8 cellular contexts compared by ENCODE assay signal in the genomic region with DNA sequence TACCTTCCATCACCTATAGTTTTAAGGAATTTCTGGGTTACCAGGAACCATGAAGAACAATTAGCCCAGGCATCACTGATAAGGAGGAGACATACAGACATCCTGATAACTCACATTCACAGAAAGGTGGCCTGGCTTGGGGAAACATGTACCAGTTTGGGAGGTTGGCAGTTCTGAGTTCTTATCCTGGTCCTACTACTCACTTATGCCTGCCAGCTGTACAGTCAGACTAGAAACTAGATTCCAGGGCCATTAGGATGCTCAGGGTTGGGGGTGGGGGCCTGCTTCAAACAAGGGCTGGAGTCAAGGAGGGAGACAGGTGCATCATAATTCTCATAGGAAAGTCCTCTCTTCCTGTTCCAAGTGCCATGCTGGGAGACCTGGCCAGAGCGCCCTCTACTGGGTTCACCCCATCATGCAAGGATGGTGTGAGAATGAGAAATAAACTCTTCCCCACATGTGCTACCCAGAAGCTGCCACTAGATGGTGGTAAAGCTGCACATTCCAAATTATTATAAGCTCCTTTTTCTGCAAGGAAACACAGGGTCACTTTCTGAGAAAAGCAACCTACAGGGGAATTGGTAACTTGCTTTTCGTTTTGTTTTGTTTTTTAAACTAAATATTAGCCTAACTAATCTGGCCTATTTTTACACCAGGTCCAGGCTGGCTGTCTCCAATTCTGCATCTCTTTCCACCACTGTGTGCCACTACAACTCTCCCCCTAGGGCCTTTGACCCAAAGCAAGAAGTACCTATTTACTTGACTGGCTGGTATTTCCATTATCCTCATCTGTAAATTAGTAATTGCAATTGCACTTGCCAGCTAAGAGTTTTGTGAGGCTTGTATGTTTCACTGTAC. TPM values are rescaled to one million over a fixed set of nuclear protein-coding genes. Genes with fewer than 3 reads are reported as not detected.
DNase-seq lines count a peak whose midpoint lies in the region; ATAC-seq, FAIRE-seq and TF ChIP-seq lines count a peak whose summit lies in the region.

No MANE protein-coding gene starts in this region.

- no peaks in the 10 kb centered on the region for H3K4me1 ChIP-seq in parathyroid adenoma

- ATAC-seq in GM21825 (IDR thresholded peaks at IDR 0.05; ENCODE audit: unreplicated experiment) (no peak), GM18511 (IDR thresholded peaks at IDR 0.05; ENCODE audit: unreplicated experiment) (no peak)

- H3K36me3 ChIP-seq in parathyroid adenoma (ENCODE audit: control insufficient read depth, insufficient read depth, low read length), result no peaks in the 10 kb centered on the region

- no peaks in the 10 kb centered on the region for H3K9me3 Mint-ChIP-seq in IgD-negative memory B cell
- peaks cover 4% of the 10 kb centered on the region for H3K9me3 Mint-ChIP-seq in activated T-helper 2 cell treated with anti-CD3 and anti-CD28 coated beads, Interferon-gamma antibody, Interleukin-2, Interleukin-4, amounts not matched to agents 10 μg/mL and 5 μg/mL and 100 μg/mL, durations not matched to agents 14 hours and 24 hours and 36 hours

- H3K79me2 ChIP-seq in parathyroid adenoma, result no peaks in the 10 kb centered on the region

- H3K9ac ChIP-seq in parathyroid adenoma, result no peak overlapping the region

- H3K9me3 ChIP-seq in parathyroid adenoma (ENCODE audit: control insufficient read depth, low read length), result no peaks in the 10 kb centered on the region

- H3K36me3 Mint-ChIP-seq in IgD-negative memory B cell, result peaks cover 10% of the 10 kb centered on the region
- H3K36me3 Mint-ChIP-seq in activated T-helper 2 cell treated with anti-CD3 and anti-CD28 coated beads, Interferon-gamma antibody, Interleukin-2, Interleukin-4, amounts not matched to agents 10 μg/mL and 5 μg/mL and 100 μg/mL, durations not matched to agents 14 hours and 24 hours and 36 hours (ENCODE audit: low read depth), result peaks cover 96% of the 10 kb centered on the region

- peak; percentile 97 for TF ChIP-seq CTCF in parathyroid adenoma (IDR thresholded peaks at IDR 0.05)

- DNase-seq in DMS 273 treated with DMSO at 0.1 percent for 48 hours (lab: John Stamatoyannopoulos, UW) (peak; percentile 33), RKO (ENCODE audit: low spot score) (peak; percentile 64), frontal cortex (ENCODE audit: low spot score in 2 of 2) (peak; percentile 15 to 45)
- DNase-seq in activated T-helper 2 cell treated with anti-CD3 and anti-CD28 coated beads, Interferon-gamma antibody, Interleukin-2, Interleukin-4, amounts not matched to agents 10 μg/mL and 5 μg/mL and 100 μg/mL, durations not matched to agents 14 hours and 24 hours and 36 hours (ENCODE audit: low spot score), result peak; percentile 47

- H3K4me1 Mint-ChIP-seq in IgD-negative memory B cell, result peaks cover 8 to 20% (median 19%) of the 10 kb centered on the region in 3 donors
- H3K4me1 Mint-ChIP-seq in activated T-helper 2 cell treated with anti-CD3 and anti-CD28 coated beads, Interferon-gamma antibody, Interleukin-2, Interleukin-4, amounts not matched to agents 10 μg/mL and 5 μg/mL and 100 μg/mL, durations not matched to agents 14 hours and 24 hours and 36 hours (ENCODE audit: low read depth), result peaks cover 15% of the 10 kb centered on the region

- no peaks in the 10 kb centered on the region for H3K27me3 ChIP-seq in parathyroid adenoma (ENCODE audit: control insufficient read depth, insufficient read depth, low read length)

- no peak overlapping the region for H2AFZ ChIP-seq in parathyroid adenoma

- FAIRE-seq in frontal cortex (lab: Jason Lieb, UNC), result no peak

- intact Hi-C loops in activated T-helper 2 cell treated with anti-CD3 and anti-CD28 coated beads, Interferon-gamma antibody, Interleukin-2, Interleukin-4, amounts not matched to agents 10 μg/mL and 5 μg/mL and 100 μg/mL, durations not matched to agents 14 hours and 24 hours and 36 hours (cut with micrococcal nuclease), result loop anchor here (2.0 to 5.0 kb wide), 3 partner anchors 14 to 160 kb away; a partner anchor contains a TSS

- no peak overlapping the region for H3K4me3 ChIP-seq in parathyroid adenoma (ENCODE audit: low read depth, low read length)

- H3K4me3 Mint-ChIP-seq in IgD-negative memory B cell, result peak overlapping the region in 1 of 4 donors; percentile 44
- no peak overlapping the region for H3K4me3 Mint-ChIP-seq in activated T-helper 2 cell treated with anti-CD3 and anti-CD28 coated beads, Interferon-gamma antibody, Interleukin-2, Interleukin-4, amounts not matched to agents 10 μg/mL and 5 μg/mL and 100 μg/mL, durations not matched to agents 14 hours and 24 hours and 36 hours (ENCODE audit: low read depth)

- peak overlapping the region; percentile 9 for H3K27ac ChIP-seq in parathyroid adenoma

- H3K27me3 Mint-ChIP-seq in IgD-negative memory B cell, result no peaks in the 10 kb centered on the region
- H3K27me3 Mint-ChIP-seq in activated T-helper 2 cell treated with anti-CD3 and anti-CD28 coated beads, Interferon-gamma antibody, Interleukin-2, Interleukin-4, amounts not matched to agents 10 μg/mL and 5 μg/mL and 100 μg/mL, durations not matched to agents 14 hours and 24 hours and 36 hours (ENCODE audit: low read depth), result no peaks in the 10 kb centered on the region

- peak overlapping the region; percentile 63 to 82 (median 71) for H3K27ac Mint-ChIP-seq in IgD-negative memory B cell
- peak overlapping the region; percentile 21 for H3K27ac Mint-ChIP-seq in activated T-helper 2 cell treated with anti-CD3 and anti-CD28 coated beads, Interferon-gamma antibody, Interleukin-2, Interleukin-4, amounts not matched to agents 10 μg/mL and 5 μg/mL and 100 μg/mL, durations not matched to agents 14 hours and 24 hours and 36 hours

- H3K4me2 ChIP-seq in parathyroid adenoma (ENCODE audit: low read length), result no peak overlapping the region

RNA-seq across cellular contexts. Expression of a gene that starts 14.5 kb away (rescaled TPM):
- 44.7 TPM for polyA plus RNA-seq in IgD-negative memory B cell
- total RNA-seq in activated T-helper 2 cell treated with anti-CD3 and anti-CD28 coated beads, Interferon-gamma antibody, Interleukin-2, Interleukin-4, amounts not matched to agents 10 μg/mL and 5 μg/mL and 100 μg/mL, durations not matched to agents 14 hours and 24 hours and 36 hours, result 86.4 and 88.3 TPM in 2 replicates
- 0.82 TPM for total RNA-seq in frontal cortex

RNA-seq across cellular contexts. Expression of a gene that starts 54.5 kb away (rescaled TPM):
- 12.9 TPM for polyA plus RNA-seq in IgD-negative memory B cell
- total RNA-seq in activated T-helper 2 cell treated with anti-CD3 and anti-CD28 coated beads, Interferon-gamma antibody, Interleukin-2, Interleukin-4, amounts not matched to agents 10 μg/mL and 5 μg/mL and 100 μg/mL, durations not matched to agents 14 hours and 24 hours and 36 hours, result 27.2 and 29.6 TPM in 2 replicates
- total RNA-seq in frontal cortex, result 2.0 TPM

Comparison
In these comparisons a context has a peak if more than half of its experiments do, and no peak if none do; other contexts are left out.
1. RNA of a gene that starts 14.5 kb away (total RNA-seq): 86.4 to 88.3 TPM in activated T-helper 2 cell treated with anti-CD3 and anti-CD28 coated beads, Interferon-gamma antibody, Interleukin-2, Interleukin-4, amounts not matched to agents 10 μg/mL and 5 μg/mL and 100 μg/mL, durations not matched to agents 14 hours and 24 hours and 36 hours; 0.82 TPM in frontal cortex (single experiment); every median in the first group is over 10 times any median in the second.
2. Peak in every context shown above with its lines, with median percentiles within 50 percentile points of each other: DNase-seq.